ENCODE assay signal across 13 cellular contexts in the genomic region with DNA sequence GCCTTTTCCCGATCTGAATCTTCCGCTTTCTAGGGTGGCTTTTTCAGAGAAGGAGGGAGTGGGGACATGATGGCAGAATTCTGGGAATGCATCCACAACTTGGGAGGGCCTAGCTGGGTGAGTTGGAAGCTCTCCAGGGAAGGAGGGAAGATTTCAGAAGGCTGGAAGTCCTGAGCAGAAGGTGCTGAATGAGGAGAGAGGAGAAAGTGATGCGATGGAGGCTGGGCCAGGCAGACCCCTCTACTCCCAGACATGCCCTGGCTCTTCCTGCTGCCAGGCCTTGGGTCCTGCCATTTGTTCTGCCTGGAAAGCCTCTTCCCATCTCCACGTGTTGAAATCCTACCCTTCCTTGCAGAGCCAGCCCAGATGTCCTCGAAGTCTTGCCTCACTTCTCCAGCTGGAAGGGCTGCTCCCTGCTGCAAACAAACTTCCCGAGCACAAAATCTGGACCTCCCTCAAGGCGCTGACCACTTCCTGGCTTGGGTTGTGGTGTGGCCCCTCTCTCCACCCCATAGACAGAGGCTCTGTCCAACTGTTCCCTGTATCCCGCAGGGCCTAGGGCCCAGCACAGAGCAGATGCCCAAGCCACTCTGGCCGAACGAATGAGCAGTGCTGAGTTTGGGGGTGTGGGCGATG. TPM values are rescaled to one million over a fixed set of nuclear protein-coding genes. Genes with fewer than 3 reads are reported as not detected.
DNase-seq lines count a peak whose midpoint lies in the region; ATAC-seq and TF ChIP-seq lines count a peak whose summit lies in the region.
"Had no signal": no experiment of that assay in that cellular context is flagged by ENCODE, and none has a peak within 500 bp of the region (broad histone marks: within the 10 kb centered on the region; RNA-seq: fewer than 3 reads in every experiment).

No MANE protein-coding gene starts in this region.

- CTCF ChIA-PET in activated CD4-positive, alpha-beta T cell treated with anti-CD3 and anti-CD28 coated beads for 36 hours (lab: Charles Lee) = interaction anchor here (1.1 kb wide), 1 partner anchor 18 kb away, joined by 3 read pairs; no protein-coding TSS in a partner anchor

- H3K4me1 Mint-ChIP-seq in activated T-cell treated with anti-CD3 and anti-CD28 coated beads, Interleukin-2, amount 50 U/mL, for 24 hours (ENCODE audit: low read depth) = no peaks in the 10 kb centered on the region
- H3K4me1 Mint-ChIP-seq in activated CD4-positive, alpha-beta T cell treated with anti-CD3 and anti-CD28 coated beads for 36 hours = no peaks in the 10 kb centered on the region
- H3K4me1 Mint-ChIP-seq: stimulated activated effector memory CD8-positive, alpha-beta T cell treated with anti-CD3 and anti-CD28 coated beads, Interleukin-12 subunit alpha, Interleukin-12 subunit beta, amount 100 ng/mL, for 72 hours had no signal

- DNase-seq in activated T-cell treated with anti-CD3 and anti-CD28 coated beads, Interleukin-2, amount 50 U/mL, for 24 hours = peak; percentile 16
- no peak for DNase-seq in activated T-cell treated with anti-CD3 and anti-CD28 coated beads for 4 hours
- DNase-seq in fibroblast of mammary gland (ENCODE audit: low read depth) = peak; percentile 87
- peak; percentile 26 for DNase-seq in myocyte (ENCODE audit: low read depth)
- no peak for DNase-seq in stimulated activated CD4-positive, alpha-beta T cell treated with anti-CD3 and anti-CD28 coated beads, Interleukin-2, amount 100 ng/mL, for 24 hours
- no peak for DNase-seq in kidney tubule cell (ENCODE audit: low spot score)
- DNase-seq in activated CD4-positive, alpha-beta T cell treated with anti-CD3 and anti-CD28 coated beads for 36 hours = no peak
- DNase-seq: NCI-H1930 had no signal

- no peak for TF ChIP-seq CTCF in fibroblast of mammary gland (conservative IDR thresholded peaks at IDR 0.05; ENCODE audit: control insufficient read depth, insufficient read depth, low read depth, low read length)

- intact Hi-C loops in activated CD4-positive, alpha-beta T cell treated with anti-CD3 and anti-CD28 coated beads for 36 hours (cut with DNase I, micrococcal nuclease) = no loop called here

- no peaks in the 10 kb centered on the region for H3K36me3 Mint-ChIP-seq in activated T-cell treated with anti-CD3 and anti-CD28 coated beads, Interleukin-2, amount 50 U/mL, for 24 hours (ENCODE audit: low read depth)
- no peaks in the 10 kb centered on the region for H3K36me3 Mint-ChIP-seq in activated CD4-positive, alpha-beta T cell treated with anti-CD3 and anti-CD28 coated beads for 36 hours (ENCODE audit: low read depth)
- H3K36me3 Mint-ChIP-seq: stimulated activated effector memory CD8-positive, alpha-beta T cell treated with anti-CD3 and anti-CD28 coated beads, Interleukin-12 subunit alpha, Interleukin-12 subunit beta, amount 100 ng/mL, for 72 hours had no signal

- H3K9me3 Mint-ChIP-seq in activated T-cell treated with anti-CD3 and anti-CD28 coated beads, Interleukin-2, amount 50 U/mL, for 24 hours = no peaks in the 10 kb centered on the region
- H3K9me3 Mint-ChIP-seq in activated CD4-positive, alpha-beta T cell treated with anti-CD3 and anti-CD28 coated beads for 36 hours (ENCODE audit: low read depth) = no peaks in the 10 kb centered on the region
- H3K9me3 Mint-ChIP-seq: stimulated activated effector memory CD8-positive, alpha-beta T cell treated with anti-CD3 and anti-CD28 coated beads, Interleukin-12 subunit alpha, Interleukin-12 subunit beta, amount 100 ng/mL, for 72 hours had no signal

- no peaks in the 10 kb centered on the region for H3K4me1 ChIP-seq in urinary bladder (ENCODE audit: insufficient read depth)
- H3K4me1 ChIP-seq: HAP-1 had no signal

- no peak overlapping the region for H3K4me3 Mint-ChIP-seq in activated T-cell treated with anti-CD3 and anti-CD28 coated beads, Interleukin-2, amount 50 U/mL, for 24 hours
- no peak overlapping the region for H3K4me3 Mint-ChIP-seq in activated CD4-positive, alpha-beta T cell treated with anti-CD3 and anti-CD28 coated beads for 36 hours
- H3K4me3 Mint-ChIP-seq: stimulated activated effector memory CD8-positive, alpha-beta T cell treated with anti-CD3 and anti-CD28 coated beads, Interleukin-12 subunit alpha, Interleukin-12 subunit beta, amount 100 ng/mL, for 72 hours had no signal

- H3K27ac Mint-ChIP-seq in activated T-cell treated with anti-CD3 and anti-CD28 coated beads, Interleukin-2, amount 50 U/mL, for 24 hours = no peak overlapping the region
- H3K27ac Mint-ChIP-seq in activated CD4-positive, alpha-beta T cell treated with anti-CD3 and anti-CD28 coated beads for 36 hours = no peak overlapping the region
- H3K27ac Mint-ChIP-seq: stimulated activated effector memory CD8-positive, alpha-beta T cell treated with anti-CD3 and anti-CD28 coated beads, Interleukin-12 subunit alpha, Interleukin-12 subunit beta, amount 100 ng/mL, for 72 hours had no signal

- ATAC-seq in activated CD4-positive, alpha-beta T cell treated with anti-CD3 and anti-CD28 coated beads for 36 hours = no peak
- ATAC-seq: stimulated activated effector memory CD8-positive, alpha-beta T cell treated with anti-CD3 and anti-CD28 coated beads, Interleukin-12 subunit alpha, Interleukin-12 subunit beta, amount 100 ng/mL, for 72 hours had no signal

- H3K4me3 ChIP-seq in fibroblast of mammary gland (ENCODE audit: control insufficient read depth, low read depth, low read length) (no peak overlapping the region), urinary bladder (ENCODE audit: low read depth, low read length) (no peak overlapping the region)
- H3K4me3 ChIP-seq: HAP-1, SK-N-MC had no signal

- 37% methylated on average over 11 of the region's 11 CpGs for WGBS in urinary bladder

- H3K27me3 Mint-ChIP-seq in activated T-cell treated with anti-CD3 and anti-CD28 coated beads, Interleukin-2, amount 50 U/mL, for 24 hours = peaks cover 16% of the 10 kb centered on the region
- peaks cover 15% of the 10 kb centered on the region for H3K27me3 Mint-ChIP-seq in activated CD4-positive, alpha-beta T cell treated with anti-CD3 and anti-CD28 coated beads for 36 hours

- POLR2A ChIA-PET in activated CD4-positive, alpha-beta T cell treated with anti-CD3 and anti-CD28 coated beads for 36 hours (lab: Charles Lee) = no interaction called here

- no peaks in the 10 kb centered on the region for H3K36me3 ChIP-seq in urinary bladder (ENCODE audit: insufficient read depth)
- H3K36me3 ChIP-seq: HAP-1, neutrophil had no signal

- peak overlapping the region; percentile 33 for H3K27ac ChIP-seq in urinary bladder (ENCODE audit: low read depth)
- H3K27ac ChIP-seq: neutrophil, SK-N-MC had no signal

RNA-seq across cellular contexts. Expression of a gene that starts 16.8 kb away (rescaled TPM):
- total RNA-seq in myocyte = 0.16 and 2.0 TPM in 2 replicates
- 61.0 TPM for polyA plus RNA-seq in myocyte (2012)
- total RNA-seq in urinary bladder = 16.3 TPM
- polyA plus RNA-seq in urinary bladder = 65.6 TPM
- 1 to 10 TPM; 4.7 to 5.7 TPM for total RNA-seq in activated CD4-positive, alpha-beta T cell treated with anti-CD3 and anti-CD28 coated beads for 36 hours

Comparison
In these comparisons a context has a peak if more than half of its experiments do, and no peak if none do; other contexts are left out.
1. DNase-seq: peak in activated T-cell treated with anti-CD3 and anti-CD28 coated beads, Interleukin-2, amount 50 U/mL, for 24 hours (single experiment), fibroblast of mammary gland (single experiment) and myocyte (single experiment); none in activated T-cell treated with anti-CD3 and anti-CD28 coated beads for 4 hours (single experiment), stimulated activated CD4-positive, alpha-beta T cell treated with anti-CD3 and anti-CD28 coated beads, Interleukin-2, amount 100 ng/mL, for 24 hours (0 of 2), kidney tubule cell (single experiment) and activated CD4-positive, alpha-beta T cell treated with anti-CD3 and anti-CD28 coated beads for 36 hours (single experiment).